1 cellular context compared by ENCODE assay signal in the genomic region with DNA sequence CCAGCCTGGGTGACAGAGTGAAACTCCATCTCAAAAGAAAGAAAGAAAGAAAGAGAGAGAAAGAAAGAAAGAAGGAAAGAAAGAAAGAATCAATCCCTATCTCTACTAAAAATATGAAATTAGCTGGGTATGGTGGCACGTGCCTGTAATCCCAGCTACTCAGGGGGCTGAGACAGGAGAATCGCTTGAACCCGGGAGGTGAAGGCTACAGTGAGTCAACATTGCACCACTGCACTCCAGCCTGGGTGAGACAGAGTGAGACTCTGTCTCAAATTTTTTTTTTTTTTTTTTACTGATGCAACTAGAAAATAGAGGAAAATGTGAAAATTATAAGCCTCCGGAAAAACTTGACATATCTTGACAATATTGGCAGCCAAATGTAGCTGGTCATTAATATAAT. TPM values are rescaled to one million over a fixed set of nuclear protein-coding genes. Genes with fewer than 3 reads are reported as not detected.
"Had no signal": no experiment of that assay in that cellular context is flagged by ENCODE, and none has a peak within 500 bp of the region (broad histone marks: within the 10 kb centered on the region; RNA-seq: fewer than 3 reads in every experiment).

No MANE protein-coding gene starts in this region.

RNA-seq across cellular contexts. Expression of a gene that starts 52.0 kb away (rescaled TPM):
- total RNA-seq: astrocyte had no signal
